Comparison of ENCODE assay signal across 9 cellular contexts in genomic region chr6:89999154-89999553, GRCh38.
DNase-seq lines count a peak whose midpoint lies in the region; ATAC-seq and TF ChIP-seq lines count a peak whose summit lies in the region.
"Had no signal": no experiment of that assay in that cellular context is flagged by ENCODE, and none has a peak within 500 bp of the region (broad histone marks: within the 10 kb centered on the region; RNA-seq: fewer than 3 reads in every experiment).

No MANE protein-coding gene starts in this region.

- DNase-seq in COR-L47 (lab: John Stamatoyannopoulos, UW): peak; percentile 98
- DNase-seq in NCI-H1092 treated with DMSO at 0.1 percent for 48 hours (lab: John Stamatoyannopoulos, UW): peak; percentile 95
- DNase-seq in foreskin keratinocyte: peak; percentile 75 to 83
- no peak for DNase-seq in OCI-M2 (lab: John Stamatoyannopoulos, UW; ENCODE audit: unreplicated experiment)
- no peak for DNase-seq in stimulated activated naive CD4-positive, alpha-beta T cell (lab: John Stamatoyannopoulos, UW)
- DNase-seq: GDM1 had no signal

- H3K27me3 ChIP-seq in foreskin keratinocyte: no peaks in the 10 kb centered on the region

- no peak overlapping the region for H3K27ac ChIP-seq in foreskin keratinocyte

- TF ChIP-seq CTCF in foreskin keratinocyte (conservative IDR thresholded peaks at IDR 0.05): no peak

- peaks cover 9% of the 10 kb centered on the region for H3K4me1 ChIP-seq in foreskin keratinocyte

- ATAC-seq in foreskin keratinocyte (peak; percentile 76), GM18868 (IDR thresholded peaks at IDR 0.05; ENCODE audit: unreplicated experiment) (no peak), HG02763 (IDR thresholded peaks at IDR 0.05; ENCODE audit: unreplicated experiment) (no peak)

TF ChIP-seq in PFSK-1, 5 proteins besides CTCF, POLR2A, EP300 and RAD21:
- TF ChIP-seq SIN3A (IDR thresholded peaks at IDR 0.05; ENCODE audit: borderline replicate concordance, insufficient read depth, low read length) (no peak), FOXP2 (optimal IDR thresholded peaks at IDR 0.05; ENCODE audit: borderline replicate concordance, extremely low read depth, extremely low read length, insufficient read depth) (peak; percentile 56)

Comparison
In these comparisons a context has a peak if more than half of its experiments do, and no peak if none do; other contexts are left out.
1. DNase-seq: peak in COR-L47 (single experiment), NCI-H1092 treated with DMSO at 0.1 percent for 48 hours (single experiment) and foreskin keratinocyte (2 of 2); none in OCI-M2 (single experiment) and stimulated activated naive CD4-positive, alpha-beta T cell (0 of 6).